9 cellular contexts compared by ENCODE assay signal in genomic region chr1:203076031-203076511, GRCh38. TPM values are rescaled to one million over a fixed set of nuclear protein-coding genes. Genes with fewer than 3 reads are reported as not detected.
DNase-seq lines count a peak whose midpoint lies in the region; ATAC-seq and TF ChIP-seq lines count a peak whose summit lies in the region.
"Had no signal": no experiment of that assay in that cellular context is flagged by ENCODE, and none has a peak within 500 bp of the region (broad histone marks: within the 10 kb centered on the region; RNA-seq: fewer than 3 reads in every experiment).

No MANE protein-coding gene starts in this region.

- H3K9me3 ChIP-seq in H9 (ENCODE audit: control insufficient read depth, low read depth, low read length) = no peaks in the 10 kb centered on the region
- H3K9me3 ChIP-seq in hepatocyte (ENCODE audit: low read depth) = no peaks in the 10 kb centered on the region
- H3K9me3 ChIP-seq in prostate gland = no peaks in the 10 kb centered on the region
- H3K9me3 ChIP-seq in Caco-2 = no peaks in the 10 kb centered on the region

- DNase-seq in H9 (peak; percentile 71), hepatocyte (ENCODE audit: low spot score) (no peak), prostate gland (ENCODE audit: low spot score) (no peak), Caco-2 (no peak), NCI-H2107 (lab: John Stamatoyannopoulos, UW) (no peak), amniotic stem cell (lab: John Stamatoyannopoulos, UW) (no peak), lower leg skin (ENCODE audit: low spot score in 2 of 2) (no peak)
- no peak for DNase-seq in activated CD8-positive, alpha-beta T cell treated with anti-CD3 and anti-CD28 coated beads, Interleukin-2, amount 10 ng/mL, durations not matched to agents 7 days and 5 days
- DNase-seq: stimulated activated CD4-positive, alpha-beta T cell treated with anti-CD3 and anti-CD28 coated beads, Interleukin-4, amount 100 ng/mL, for 24 hours had no signal

- BruUV-seq in Caco-2 (replicated peaks; lab: Mats Ljungman, UMichigan) = no TSS peak

- H3K36me3 Mint-ChIP-seq in H9 (ENCODE audit: insufficient read depth in 1 of 3, low read depth in 3 of 3) (peaks cover 0 to 5% (median 4%) of the 10 kb centered on the region in 3 experiments; a peak in 2 of 7 replicates), Caco-2 (ENCODE audit: insufficient read depth, unreplicated experiment) (no peaks in the 10 kb centered on the region)
- H3K36me3 Mint-ChIP-seq in activated CD8-positive, alpha-beta T cell treated with anti-CD3 and anti-CD28 coated beads, Interleukin-2, amount 10 ng/mL, durations not matched to agents 7 days and 5 days (ENCODE audit: low read depth) = peaks cover 6% of the 10 kb centered on the region

- H3K27ac Mint-ChIP-seq in H9 (no peak overlapping the region; a peak in 1 of 7 replicates), Caco-2 (ENCODE audit: unreplicated experiment) (no peak overlapping the region)
- H3K27ac Mint-ChIP-seq in activated CD8-positive, alpha-beta T cell treated with anti-CD3 and anti-CD28 coated beads, Interleukin-2, amount 10 ng/mL, durations not matched to agents 7 days and 5 days = peak overlapping the region; percentile 29

- H3K4me3 ChIP-seq in hepatocyte (no peak overlapping the region), prostate gland (peak overlapping the region; percentile 12 to 15), Caco-2 (ENCODE audit: low read depth, low read length) (no peak overlapping the region), lower leg skin (ENCODE audit: low read depth, poor library complexity, severe bottlenecking) (no peak overlapping the region)

- H3K36me3 ChIP-seq in hepatocyte (replicated peaks; ENCODE audit: insufficient read depth, low read depth) (no peaks in the 10 kb centered on the region), prostate gland (no peaks in the 10 kb centered on the region), Caco-2 (ENCODE audit: control insufficient read depth, insufficient read depth, low read length) (peaks cover 1% of the 10 kb centered on the region; the same call in 1 of the 2 replicates)

- H2BK12ac ChIP-seq in H9 (ENCODE audit: insufficient read length, low read depth, low read length) = no peak overlapping the region

- H3K9ac ChIP-seq in H9 (ENCODE audit: extremely low read depth, insufficient read length, low read length) = no peak overlapping the region

- H2BK20ac ChIP-seq in H9 (ENCODE audit: low read depth, low read length, poor library complexity, severe bottlenecking) = no peak overlapping the region

- H3K23me2 ChIP-seq in H9 (ENCODE audit: insufficient read length, low read depth, low read length, poor library complexity, severe bottlenecking) = peaks cover 8% of the 10 kb centered on the region

- CTCF ChIA-PET in activated CD8-positive, alpha-beta T cell treated with anti-CD3 and anti-CD28 coated beads, Interleukin-2, amount 10 ng/mL, durations not matched to agents 7 days and 5 days (lab: Charles Lee) = interaction anchor here (1.8 kb wide), 1 partner anchor 96 kb away, joined by 6 read pairs; no protein-coding TSS in a partner anchor
- CTCF ChIA-PET in Caco-2 (lab: Charles Lee) = no interaction called here

- ATAC-seq in activated CD8-positive, alpha-beta T cell treated with anti-CD3 and anti-CD28 coated beads, Interleukin-2, amount 10 ng/mL, durations not matched to agents 7 days and 5 days = peak; percentile 41

- H3K4me1 ChIP-seq in H9 (ENCODE audit: insufficient read depth, low read length) = peaks cover 3% of the 10 kb centered on the region; the same call in 1 of the 2 replicates
- H3K4me1 ChIP-seq in hepatocyte (ENCODE audit: insufficient read depth) = no peaks in the 10 kb centered on the region
- no peaks in the 10 kb centered on the region for H3K4me1 ChIP-seq in prostate gland (replicated peaks)
- no peaks in the 10 kb centered on the region for H3K4me1 ChIP-seq in Caco-2

- no peak overlapping the region for H2AFZ ChIP-seq in H9 (ENCODE audit: low read length)
- H2AFZ ChIP-seq in hepatocyte = no peak overlapping the region

- H3K27me3 ChIP-seq in H9 (ENCODE audit: insufficient read depth, low read length) (no peaks in the 10 kb centered on the region; the same call in 1 of the 2 replicates), hepatocyte (peaks cover 53% of the 10 kb centered on the region), prostate gland (replicated peaks; ENCODE audit: insufficient read depth) (no peaks in the 10 kb centered on the region), Caco-2 (replicated peaks; ENCODE audit: control insufficient read depth, insufficient read depth, low read length) (no peaks in the 10 kb centered on the region)

- POLR2A ChIA-PET in activated CD8-positive, alpha-beta T cell treated with anti-CD3 and anti-CD28 coated beads, Interleukin-2, amount 10 ng/mL, durations not matched to agents 7 days and 5 days (lab: Charles Lee) = interaction anchor here (0.7 kb wide), 1 partner anchor 933 kb away, joined by 3 read pairs; no protein-coding TSS in a partner anchor
- POLR2A ChIA-PET in Caco-2 (lab: Charles Lee) = no interaction called here

- no peaks in the 10 kb centered on the region for H3K9me2 ChIP-seq in hepatocyte (replicated peaks; ENCODE audit: insufficient read depth)

- intact Hi-C loops in prostate gland (cut with DNase I) (no loop called here), Caco-2 (cut with micrococcal nuclease; ENCODE audit: unreplicated experiment) (no loop called here), lower leg skin (cut with DNase I; ENCODE audit: low total_unique reads) (no loop called here)

- H3K9me3 Mint-ChIP-seq in H9 (no peaks in the 10 kb centered on the region), Caco-2 (ENCODE audit: unreplicated experiment) (no peaks in the 10 kb centered on the region)
- H3K9me3 Mint-ChIP-seq in activated CD8-positive, alpha-beta T cell treated with anti-CD3 and anti-CD28 coated beads, Interleukin-2, amount 10 ng/mL, durations not matched to agents 7 days and 5 days (ENCODE audit: insufficient read depth) = no peaks in the 10 kb centered on the region

- H2BK15ac ChIP-seq in H9 (ENCODE audit: low read depth, low read length) = no peak overlapping the region

- no CpG with 5 or more reads among the region's 30 CpGs for WGBS in H9 (ENCODE audit: extremely low coverage, insufficient read length, low lambda C conversion rate)
- WGBS in hepatocyte (ENCODE audit: low lambda C conversion rate, missing lambda C conversion rate) = 44% methylated on average over 30 of the region's 30 CpGs
- 37% methylated on average over 22 of the region's 30 CpGs for WGBS in prostate gland
- WGBS in lower leg skin, 2 donors = 27 to 48% methylated on average over 23 to 27 of the region's 30 CpGs

- TF ChIP-seq CTCF in H9 (conservative IDR thresholded peaks at IDR 0.05) = no peak
- TF ChIP-seq CTCF in hepatocyte (IDR thresholded peaks at IDR 0.05; ENCODE audit: poor library complexity) = no peak
- TF ChIP-seq CTCF in prostate gland (IDR thresholded peaks at IDR 0.05) = no peak
- no peak for TF ChIP-seq CTCF in Caco-2 (IDR thresholded peaks at IDR 0.05; ENCODE audit: insufficient read depth in 1 of 2, low read depth in 1 of 2, low read length in 1 of 2, severe bottlenecking in 1 of 2, unreplicated experiment in 1 of 2)
- TF ChIP-seq CTCF in lower leg skin (IDR thresholded peaks at IDR 0.05) = no peak

- TF ChIP-seq POLR2A in prostate gland (IDR thresholded peaks at IDR 0.05) = no peak
- no peak for TF ChIP-seq POLR2A in lower leg skin (IDR thresholded peaks at IDR 0.05)

- no peaks in the 10 kb centered on the region for H3K79me2 ChIP-seq in H9 (ENCODE audit: insufficient read depth, low read length)
- H3K79me2 ChIP-seq in hepatocyte = no peaks in the 10 kb centered on the region

- H3K4me3 Mint-ChIP-seq in H9 = no peak overlapping the region; a peak in 1 of 5 replicates
- H3K4me3 Mint-ChIP-seq in activated CD8-positive, alpha-beta T cell treated with anti-CD3 and anti-CD28 coated beads, Interleukin-2, amount 10 ng/mL, durations not matched to agents 7 days and 5 days = peak overlapping the region; percentile 55
- H3K4me3 Mint-ChIP-seq in Caco-2 (ENCODE audit: unreplicated experiment) = no peak overlapping the region

- no peak overlapping the region for H4K91ac ChIP-seq in H9 (ENCODE audit: insufficient read length, low read depth, low read length)

- no peak overlapping the region for H4K8ac ChIP-seq in H9 (replicated peaks; ENCODE audit: insufficient read length, low read depth, low read length)

- H3K4me2 ChIP-seq in H9 (ENCODE audit: insufficient read depth, insufficient read length, low read length) = peak overlapping the region; percentile 37
- peak overlapping the region; percentile 80 for H3K4me2 ChIP-seq in hepatocyte

- no peak overlapping the region for H3K4ac ChIP-seq in H9 (ENCODE audit: low read depth, low read length)

- no peak overlapping the region for H3K27ac ChIP-seq in H9 (ENCODE audit: insufficient read length, low read depth, low read length)
- H3K27ac ChIP-seq in hepatocyte = no peak overlapping the region
- H3K27ac ChIP-seq in prostate gland = no peak overlapping the region

- no peak overlapping the region for H3K23ac ChIP-seq in H9 (ENCODE audit: insufficient read length, low read depth, low read length)

- H3K4me1 Mint-ChIP-seq in H9 (peaks cover under 1 to 10% of the 10 kb centered on the region in 2 experiments), Caco-2 (ENCODE audit: low read depth, unreplicated experiment) (no peaks in the 10 kb centered on the region)
- H3K4me1 Mint-ChIP-seq in activated CD8-positive, alpha-beta T cell treated with anti-CD3 and anti-CD28 coated beads, Interleukin-2, amount 10 ng/mL, durations not matched to agents 7 days and 5 days (ENCODE audit: low read depth) = peaks cover 10% of the 10 kb centered on the region

- no peak overlapping the region for H2BK120ac ChIP-seq in H9 (ENCODE audit: low read depth, low read length, poor library complexity, severe bottlenecking)

- no peak overlapping the region for H3K14ac ChIP-seq in H9 (ENCODE audit: insufficient read depth, low read length)

- H3K56ac ChIP-seq in H9 (ENCODE audit: insufficient read length, low read depth, low read length) = no peak overlapping the region

- no peak overlapping the region for H4K5ac ChIP-seq in H9 (ENCODE audit: insufficient read length, low read depth, low read length)

- H4K20me1 ChIP-seq in H9 (ENCODE audit: control insufficient read depth, insufficient read depth, insufficient read length) (no peaks in the 10 kb centered on the region), hepatocyte (ENCODE audit: insufficient read depth, poor library complexity, severe bottlenecking) (no peaks in the 10 kb centered on the region)

- H2BK5ac ChIP-seq in H9 (ENCODE audit: insufficient read length, low read length) = no peak overlapping the region

- H3K18ac ChIP-seq in H9 (ENCODE audit: insufficient read length, low read depth, low read length) = no peak overlapping the region

- no peak overlapping the region for H2AK5ac ChIP-seq in H9 (ENCODE audit: insufficient read length, low read length)

- H3K27me3 Mint-ChIP-seq in H9 (ENCODE audit: low read depth) = peaks cover 2% of the 10 kb centered on the region
- peaks cover 33% of the 10 kb centered on the region for H3K27me3 Mint-ChIP-seq in activated CD8-positive, alpha-beta T cell treated with anti-CD3 and anti-CD28 coated beads, Interleukin-2, amount 10 ng/mL, durations not matched to agents 7 days and 5 days (ENCODE audit: low read depth)
- H3K27me3 Mint-ChIP-seq in Caco-2 (ENCODE audit: insufficient read depth, unreplicated experiment) = no peaks in the 10 kb centered on the region

- H3K79me1 ChIP-seq in H9 (ENCODE audit: insufficient read depth, low read depth, low read length, poor library complexity, severe bottlenecking) = no peaks in the 10 kb centered on the region

- no peak overlapping the region for H3T11ph ChIP-seq in H9 (ENCODE audit: low read length)

RNA-seq across cellular contexts. Expression of gene MYOG, which starts 9.7 kb away (rescaled TPM):
- total RNA-seq in H9 (2021) = not detected in 2 replicates
- total RNA-seq in activated CD8-positive, alpha-beta T cell treated with anti-CD3 and anti-CD28 coated beads, Interleukin-2, amount 10 ng/mL, durations not matched to agents 7 days and 5 days = not detected
- total RNA-seq in hepatocyte = not detected in 2 replicates
- polyA plus RNA-seq in hepatocyte = not detected in 2 replicates
- total RNA-seq in prostate gland = 1 to 10 TPM in 1 of 2 donors, not detected in 1; 4.4 TPM
- not detected in 2 replicates for total RNA-seq in Caco-2 (2022)
- not detected for total RNA-seq in lower leg skin

RNA-seq across cellular contexts. Expression of gene PPFIA4, which starts 49.8 kb away (rescaled TPM):
- 2.8 and 3.9 TPM in 2 replicates for total RNA-seq in H9 (2021)
- 10 to 100 TPM; 31.9 to 32.0 TPM for total RNA-seq in activated CD8-positive, alpha-beta T cell treated with anti-CD3 and anti-CD28 coated beads, Interleukin-2, amount 10 ng/mL, durations not matched to agents 7 days and 5 days
- total RNA-seq in hepatocyte = 1.1 and 1.4 TPM in 2 replicates
- 1.7 and 5.2 TPM in 2 replicates for polyA plus RNA-seq in hepatocyte
- 10 to 100 TPM in 1 of 2 donors, under 1 TPM in 1; 0.50 to 16.9 TPM for total RNA-seq in prostate gland
- total RNA-seq in Caco-2 (2022) = 8.7 and 9.4 TPM in 2 replicates
- 1 to 10 TPM; 1.7 to 4.0 (median 2.8) TPM for total RNA-seq in lower leg skin

RNA-seq across cellular contexts. Expression of gene ADORA1, which starts 51.5 kb away (rescaled TPM):
- total RNA-seq in H9 (2021) (1.3 and 3.0 TPM in 2 replicates), hepatocyte (2.3 and 2.4 TPM in 2 replicates), prostate gland (10 to 100 TPM in 1 of 2 donors, under 1 TPM in 1; 0.27 to 47.3 TPM), Caco-2 (2022) (46.0 and 50.4 TPM in 2 replicates), lower leg skin (1 to 10 TPM; 1.8 to 7.7 (median 5.3) TPM)
- not detected for total RNA-seq in activated CD8-positive, alpha-beta T cell treated with anti-CD3 and anti-CD28 coated beads, Interleukin-2, amount 10 ng/mL, durations not matched to agents 7 days and 5 days
- 1.6 and 2.0 TPM in 2 replicates for polyA plus RNA-seq in hepatocyte

Comparison
In these comparisons a context has a peak if more than half of its experiments do, and no peak if none do; other contexts are left out.
1. H3K4me3 ChIP-seq: peak in prostate gland (2 of 2); none in hepatocyte (single experiment), Caco-2 (single experiment) and lower leg skin (single experiment).